Comparison of ENCODE assay signal across 16 cellular contexts in genomic region chr2:72117029-72117428, GRCh38. TPM values are rescaled to one million over a fixed set of nuclear protein-coding genes. Genes with fewer than 3 reads are reported as not detected.
DNase-seq lines count a peak whose midpoint lies in the region; ATAC-seq and TF ChIP-seq lines count a peak whose summit lies in the region.
"Had no signal": no experiment of that assay in that cellular context is flagged by ENCODE, and none has a peak within 500 bp of the region (broad histone marks: within the 10 kb centered on the region; RNA-seq: fewer than 3 reads in every experiment).

No MANE protein-coding gene starts in this region.

- H3K27me3 Mint-ChIP-seq in type B pancreatic cell: no peaks in the 10 kb centered on the region

- H3K27ac ChIP-seq in BLaER1 (no peak overlapping the region), PC-9 (peak overlapping the region; percentile 80; the same call in 1 of the 2 replicates)
- H3K27ac ChIP-seq: C4-2B had no signal

- H3K27me3 ChIP-seq in BLaER1 (no peaks in the 10 kb centered on the region), PC-9 (ENCODE audit: insufficient read depth, low read depth) (no peaks in the 10 kb centered on the region)

- H3K36me3 ChIP-seq in BLaER1 (no peaks in the 10 kb centered on the region), PC-9 (ENCODE audit: low read depth) (no peaks in the 10 kb centered on the region)

- peaks cover 20% of the 10 kb centered on the region for H3F3A ChIP-seq in PC-9 (ENCODE audit: insufficient read depth, low read depth)

- H3K4me1 ChIP-seq in BLaER1: peaks cover 34% of the 10 kb centered on the region
- H3K4me1 ChIP-seq in PC-9 (replicated peaks; ENCODE audit: insufficient read depth): peaks cover 34% of the 10 kb centered on the region

- H3K4me2 ChIP-seq in BLaER1 (0 out of 2 replicates have a peak overlapping the region, but pooled peaks have one; percentile 67), PC-9 (peak overlapping the region; percentile 72; the same call in 1 of the 2 replicates)
- H3K4me2 ChIP-seq: GM23338 had no signal

- intact Hi-C loops in PC-9 (cut with micrococcal nuclease; ENCODE audit: unreplicated experiment): loop anchor here (10.0 kb wide), 1 partner anchor 372 kb away; no protein-coding TSS in a partner anchor

- H3K79me2 ChIP-seq in PC-9 (ENCODE audit: low read depth): no peaks in the 10 kb centered on the region

- H3K9me3 ChIP-seq in BLaER1 (peaks cover 37% of the 10 kb centered on the region), PC-9 (ENCODE audit: insufficient read depth, low read depth) (0 out of 2 replicates have a peak, but pooled peaks cover 4% of the 10 kb centered on the region)

- peaks cover 8% of the 10 kb centered on the region for H3K9me3 Mint-ChIP-seq in type B pancreatic cell

- DNase-seq in PC-9 (no peak), ecto neural progenitor cell (ENCODE audit: low spot score) (peak; percentile 22), type B pancreatic cell (ENCODE audit: extremely low spot score, unreplicated experiment) (peak; percentile 48), NCI-H2171 treated with DMSO at 0.1 percent for 48 hours (lab: John Stamatoyannopoulos, UW) (no peak), NCI-H82 treated with DMSO at 0.1 percent for 48 hours (lab: John Stamatoyannopoulos, UW; ENCODE audit: unreplicated experiment) (no peak)
- DNase-seq: COR-L47, DMS153, DMS79 treated with DMSO at 0.1 percent for 48 hours, EL, H7 had no signal

- no peak for TF ChIP-seq CTCF in PC-9 (conservative IDR thresholded peaks at IDR 0.05)
- no peak for TF ChIP-seq CTCF in type B pancreatic cell (conservative IDR thresholded peaks at IDR 0.05)

- POLR2A ChIA-PET in PC-9 (lab: Charles Lee; ENCODE audit: unreplicated experiment): no interaction called here

- no peak overlapping the region for H3K4me3 Mint-ChIP-seq in type B pancreatic cell
- H3K4me3 Mint-ChIP-seq: B cell; CD8-positive, alpha-beta T cell; GM23338 had no signal

- H3K36me3 Mint-ChIP-seq in type B pancreatic cell: no peaks in the 10 kb centered on the region
- H3K36me3 Mint-ChIP-seq: CD8-positive, alpha-beta T cell had no signal

- H2AFZ ChIP-seq in PC-9: no peak overlapping the region

- H3K9ac ChIP-seq in BLaER1: no peak overlapping the region

- ATAC-seq in GM19351 (IDR thresholded peaks at IDR 0.05; ENCODE audit: unreplicated experiment): no peak
- ATAC-seq: CD8-positive, alpha-beta T cell had no signal

- CTCF ChIA-PET in PC-9 (lab: Charles Lee): no interaction called here

- H4K20me1 ChIP-seq in BLaER1 (no peaks in the 10 kb centered on the region), PC-9 (ENCODE audit: insufficient read depth) (no peaks in the 10 kb centered on the region)

- H3K4me3 ChIP-seq in BLaER1 (no peak overlapping the region), PC-9 (no peak overlapping the region)
- H3K4me3 ChIP-seq: GM23338 had no signal

- no TSS peak for BruUV-seq in PC-9 (replicated peaks; lab: Mats Ljungman, UMichigan)

- no peaks in the 10 kb centered on the region for H3K9me2 ChIP-seq in PC-9 (ENCODE audit: insufficient read depth)

- H3K4me1 Mint-ChIP-seq in type B pancreatic cell (ENCODE audit: unreplicated experiment): peaks cover 8% of the 10 kb centered on the region
- H3K4me1 Mint-ChIP-seq: B cell, GM23338 had no signal

- no peak overlapping the region for H3K27ac Mint-ChIP-seq in type B pancreatic cell
- H3K27ac Mint-ChIP-seq: B cell; CD8-positive, alpha-beta T cell; GM23338 had no signal

RNA-seq across cellular contexts. Expression of gene CYP26B1, which starts 30.6 kb away (rescaled TPM):
- total RNA-seq in PC-9 (2021): 0.55 and 1.3 TPM in 2 replicates
- total RNA-seq in type B pancreatic cell (ENCODE audit: low replicate concordance): 5.4 and 23.6 TPM in 2 replicates
- total RNA-seq: B cell; CD8-positive, alpha-beta T cell had no signal

Comparison
In these comparisons a context has a peak if more than half of its experiments do, and no peak if none do; other contexts are left out.
1. DNase-seq: peak in ecto neural progenitor cell (single experiment) and type B pancreatic cell (single experiment); none in PC-9 (0 of 2), NCI-H2171 treated with DMSO at 0.1 percent for 48 hours (single experiment) and NCI-H82 treated with DMSO at 0.1 percent for 48 hours (single experiment).